Comparison of ENCODE assay signal across 8 cellular contexts in the genomic region with DNA sequence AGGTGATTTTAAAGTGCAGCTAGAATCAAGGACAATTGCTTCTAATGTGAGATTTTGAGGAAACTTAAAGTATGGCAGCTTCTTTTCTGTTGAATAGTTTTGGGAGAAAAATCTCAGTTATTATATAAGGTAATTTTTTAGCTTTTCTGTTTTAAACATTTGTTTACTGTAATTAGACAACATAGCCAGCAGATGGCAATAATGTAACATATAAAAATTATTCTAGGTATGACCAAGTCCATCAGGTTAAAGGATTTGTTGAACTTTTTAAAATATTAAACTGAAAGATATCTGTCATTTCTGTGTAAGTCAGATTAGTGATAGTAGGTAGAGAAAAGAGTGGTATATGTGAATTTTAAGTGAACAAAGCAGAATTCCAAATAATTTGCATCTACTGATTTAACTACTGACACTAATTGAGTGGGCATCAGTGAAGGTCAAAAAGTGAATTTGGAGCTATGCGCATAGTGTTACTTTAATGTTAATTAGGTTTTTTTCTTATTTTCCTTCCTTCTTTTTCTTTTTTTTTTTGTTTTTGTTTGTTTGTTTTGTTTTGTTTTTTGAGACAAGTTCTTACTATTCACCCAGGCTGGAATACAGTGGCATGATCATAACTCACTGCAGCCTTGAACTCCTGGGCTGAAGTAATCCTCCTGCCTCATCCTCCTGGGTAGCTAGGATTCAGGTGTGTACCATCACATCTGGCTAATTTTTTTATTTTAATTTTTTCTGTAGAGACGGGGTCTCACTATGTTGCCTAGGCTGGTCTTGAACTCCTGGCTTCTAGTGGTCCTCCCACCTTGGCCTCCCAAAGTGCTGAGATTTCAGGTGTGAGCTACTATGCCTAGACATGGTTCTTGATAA. TPM values are rescaled to one million over a fixed set of nuclear protein-coding genes. Genes with fewer than 3 reads are reported as not detected.
DNase-seq lines count a peak whose midpoint lies in the region; ATAC-seq and TF ChIP-seq lines count a peak whose summit lies in the region.
"Had no signal": no experiment of that assay in that cellular context is flagged by ENCODE, and none has a peak within 500 bp of the region (broad histone marks: within the 10 kb centered on the region; RNA-seq: fewer than 3 reads in every experiment).

No MANE protein-coding gene starts in this region.

- H3K4me3 Mint-ChIP-seq in naive thymus-derived CD8-positive, alpha-beta T cell = no peak overlapping the region

- in situ Hi-C loops in G401 (cut with HindIII; ENCODE audit: low sequenced_read_pairs) (no loop called here), astrocyte of the spinal cord (cut with HindIII; ENCODE audit: low sequenced_read_pairs) (no loop called here)

- H3K4me1 ChIP-seq in aorta (ENCODE audit: control insufficient read depth in 1 of 2, insufficient read depth in 2 of 2, low read length in 2 of 2) = no peaks in the 10 kb centered on the region

- no peaks in the 10 kb centered on the region for H3K27me3 ChIP-seq in aorta (ENCODE audit: control insufficient read depth in 1 of 2, insufficient read depth in 2 of 2, low read length in 1 of 2)
- H3K27me3 ChIP-seq: hepatocyte had no signal

- POLR2A ChIA-PET in naive thymus-derived CD8-positive, alpha-beta T cell (lab: Charles Lee) = interaction anchor here (0.6 to 2.5 kb wide), 5 partner anchors 159 to 276 kb away, joined by 3 to 12 read pairs (median 3); partner anchors contain the start of gene NFKBIA

- H3K27ac ChIP-seq in aorta (ENCODE audit: low read depth in 1 of 2, low read length in 2 of 2) = no peak overlapping the region
- H3K27ac ChIP-seq: hepatocyte had no signal

- no peak for ATAC-seq in naive thymus-derived CD8-positive, alpha-beta T cell
- ATAC-seq in aorta (ENCODE audit: low FRiP score) (no peak), GM21381 (IDR thresholded peaks at IDR 0.05; ENCODE audit: unreplicated experiment) (no peak)

- intact Hi-C loops in aorta (cut with DNase I) = loop anchor here (5.0 to 10.0 kb wide), 2 partner anchors 74 to 271 kb away; no protein-coding TSS in a partner anchor

- H3K4me3 ChIP-seq in astrocyte of the spinal cord (ENCODE audit: low read depth, low read length) (no peak overlapping the region), aorta (ENCODE audit: low read length in 2 of 2) (no peak overlapping the region)
- H3K4me3 ChIP-seq: hepatocyte had no signal

- peaks cover 1 to 3% of the 10 kb centered on the region in 2 donors for H3K36me3 ChIP-seq in aorta (ENCODE audit: control insufficient read depth in 1 of 2, insufficient read depth in 2 of 2, low read length in 1 of 2)

- DNase-seq in G401 (ENCODE audit: low spot score) = peak; percentile 58
- peak; percentile 35 for DNase-seq in M059J (ENCODE audit: low read depth)
- peak; percentile 50 for DNase-seq in astrocyte of the spinal cord (ENCODE audit: low read depth, low spot score)
- DNase-seq in naive thymus-derived CD8-positive, alpha-beta T cell = peak in 3 of 10 donors; percentile 53 to 57 (median 54)
- no peak for DNase-seq in amniotic stem cell (lab: John Stamatoyannopoulos, UW)
- DNase-seq in aorta = no peak

- WGBS in aorta, 2 donors = 94% methylated on average over 2 of the region's 2 CpGs; no CpG with 5 or more reads in 1 of the 2 donors

- TF ChIP-seq CTCF in astrocyte of the spinal cord (IDR thresholded peaks at IDR 0.05; ENCODE audit: low read depth, low read length) = peak; percentile 20

- no peaks in the 10 kb centered on the region for H3K9me3 ChIP-seq in aorta (ENCODE audit: control insufficient read depth, low read length)

- H3K36me3 Mint-ChIP-seq in naive thymus-derived CD8-positive, alpha-beta T cell = peaks cover 0 to 3% (median 3%) of the 10 kb centered on the region in 3 donors

- peak overlapping the region in 7 of 10 donors; percentile 15 to 74 (median 63) for H3K27ac Mint-ChIP-seq in naive thymus-derived CD8-positive, alpha-beta T cell

- no peaks in the 10 kb centered on the region for H3K9me3 Mint-ChIP-seq in naive thymus-derived CD8-positive, alpha-beta T cell

- H3K27me3 Mint-ChIP-seq in naive thymus-derived CD8-positive, alpha-beta T cell = no peaks in the 10 kb centered on the region

- peaks cover under 1 to 16% (median 7%) of the 10 kb centered on the region in 4 donors for H3K4me1 Mint-ChIP-seq in naive thymus-derived CD8-positive, alpha-beta T cell

RNA-seq across cellular contexts. Expression of gene PRORP, which starts 18.6 kb away (rescaled TPM):
- total RNA-seq in G401 (2014; rRNA removed; shearing (Covaris generic)) = 56.7 and 71.5 TPM in 2 replicates
- total RNA-seq in M059J (2014; rRNA removed; shearing (Covaris generic)) = 38.2 and 54.3 TPM in 2 replicates
- 10 to 100 TPM; 33.6 to 34.1 TPM for total RNA-seq in naive thymus-derived CD8-positive, alpha-beta T cell
- polyA plus RNA-seq in naive thymus-derived CD8-positive, alpha-beta T cell = 10 to 100 TPM; 44.3 to 55.4 (median 49.7) TPM
- 10 to 100 TPM; 20.0 to 20.4 TPM for total RNA-seq in aorta
- polyA plus RNA-seq in aorta = 10 to 100 TPM; 11.0 to 11.5 TPM

RNA-seq across cellular contexts. Expression of gene PPP2R3C, which starts 19.2 kb away (rescaled TPM):
- total RNA-seq in G401 (2014; rRNA removed; shearing (Covaris generic)) = 24.2 and 36.6 TPM in 2 replicates
- 20.6 and 23.7 TPM in 2 replicates for total RNA-seq in M059J (2014; rRNA removed; shearing (Covaris generic))
- 10 to 100 TPM; 38.4 to 39.5 TPM for total RNA-seq in naive thymus-derived CD8-positive, alpha-beta T cell
- 10 to 100 TPM; 45.6 to 57.9 (median 52.7) TPM for polyA plus RNA-seq in naive thymus-derived CD8-positive, alpha-beta T cell
- 10 to 100 TPM; 33.1 to 36.6 TPM for total RNA-seq in aorta
- 10 to 100 TPM; 47.2 to 63.2 TPM for polyA plus RNA-seq in aorta

Comparison
In these comparisons a context has a peak if more than half of its experiments do, and no peak if none do; other contexts are left out.
1. DNase-seq: peak in G401 (single experiment), M059J (single experiment) and astrocyte of the spinal cord (single experiment); none in amniotic stem cell (single experiment) and aorta (0 of 2).